Comparison of ENCODE assay signal across 25 cellular contexts in the genomic region with DNA sequence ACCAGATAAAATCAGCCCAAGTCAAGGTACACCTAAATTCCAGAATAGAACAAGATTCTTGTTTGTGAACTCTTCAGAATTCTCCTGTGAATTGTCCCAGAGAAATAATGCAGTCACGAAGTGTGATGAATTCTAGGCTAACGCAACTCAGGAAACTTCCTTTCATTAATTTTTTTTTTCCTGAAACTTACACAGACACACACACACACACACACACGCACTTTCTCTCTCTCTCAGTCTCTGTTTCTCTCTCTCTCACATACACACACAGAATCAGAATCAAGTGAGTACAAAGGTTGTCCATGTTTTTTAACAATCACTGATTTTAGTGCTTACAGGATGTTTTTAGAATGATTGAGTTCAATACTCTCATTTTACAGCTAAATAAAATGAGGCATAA.
DNase-seq lines count a peak whose midpoint lies in the region; TF ChIP-seq lines count a peak whose summit lies in the region.
"Had no signal": no experiment of that assay in that cellular context is flagged by ENCODE, and none has a peak within 500 bp of the region (broad histone marks: within the 10 kb centered on the region; RNA-seq: fewer than 3 reads in every experiment).

No MANE protein-coding gene starts in this region.

- no peaks in the 10 kb centered on the region for H4K20me1 ChIP-seq in Loucy (ENCODE audit: insufficient read depth, low read length, poor library complexity, severe bottlenecking)
- H4K20me1 ChIP-seq in osteoblast (ENCODE audit: insufficient read depth, low read length), result no peaks in the 10 kb centered on the region
- H4K20me1 ChIP-seq: BLaER1 treated with 17β-estradiol and CSF1 and Interleukin-3, amounts not matched to agents 10 nM and 100 nM had no signal

- peak; percentile 35 for DNase-seq in fibroblast of the aortic adventitia (ENCODE audit: low read depth)
- DNase-seq in osteoblast (ENCODE audit: insufficient read length, low spot score, missing footprints), result no peak
- no peak for DNase-seq in SW480 (ENCODE audit: low spot score)
- no peak for DNase-seq in LoVo (ENCODE audit: low spot score)
- DNase-seq in testis, result no peak
- DNase-seq: CD4-positive, alpha-beta T cell; COR-L47; DMS53; H9; KG1; NCI-H1048; NCI-H1417; NCI-H1694; NCI-H2029 treated with DMSO at 0.1 percent for 48 hours; NCI-H446 treated with DMSO at 0.1 percent for 48 hours; NCI-H526; NCI-H82; NK-92 treated with Interleukin-12 subunit alpha and Interleukin-12 subunit beta, amount 100 ng/mL, for 24 hours; Right ventricle myocardium superior; RPMI8226 had no signal

- peaks cover 6% of the 10 kb centered on the region for H3F3A ChIP-seq in Loucy (ENCODE audit: low read depth)

- WGBS in testis, 2 donors, result 75 to 77% methylated on average over 3 of the region's 3 CpGs

- TF ChIP-seq CTCF in Loucy (conservative IDR thresholded peaks at IDR 0.05; ENCODE audit: low read length) (no peak), fibroblast of the aortic adventitia (IDR thresholded peaks at IDR 0.05; ENCODE audit: insufficient read depth, low read length) (no peak), osteoblast (IDR thresholded peaks at IDR 0.05; ENCODE audit: extremely low read depth, low read depth, low read length) (no peak), testis (IDR thresholded peaks at IDR 0.05) (no peak)

- H3K27ac ChIP-seq in ACC112 (ENCODE audit: low read depth, low read length) (no peak overlapping the region), osteoblast (ENCODE audit: low read depth, low read length) (no peak overlapping the region), testis (no peak overlapping the region)
- H3K27ac ChIP-seq: BLaER1 treated with 17β-estradiol and CSF1 and Interleukin-3, amounts not matched to agents 10 nM and 100 nM; SJSA1 had no signal

- H3K4me2 ChIP-seq in Loucy (ENCODE audit: low read depth, low read length, poor library complexity, severe bottlenecking), result no peak overlapping the region
- no peak overlapping the region for H3K4me2 ChIP-seq in osteoblast (ENCODE audit: insufficient read depth, low read length)
- H3K4me2 ChIP-seq: GM23338 had no signal

- H3K27me3 ChIP-seq in ACC112 (ENCODE audit: insufficient read depth, low read length) (no peaks in the 10 kb centered on the region), Loucy (ENCODE audit: insufficient read depth, low read length, poor library complexity, severe bottlenecking) (no peaks in the 10 kb centered on the region), osteoblast (ENCODE audit: insufficient read depth, low read length) (no peaks in the 10 kb centered on the region), testis (no peaks in the 10 kb centered on the region)
- H3K27me3 ChIP-seq: BLaER1 treated with 17β-estradiol and CSF1 and Interleukin-3, amounts not matched to agents 10 nM and 100 nM; SJSA1 had no signal

- intact Hi-C loops in testis (cut with DNase I; ENCODE audit: low total_unique reads), result no loop called here

- H3K9me3 ChIP-seq in Loucy (ENCODE audit: insufficient read depth, low read depth, low read length), result no peaks in the 10 kb centered on the region
- no peaks in the 10 kb centered on the region for H3K9me3 ChIP-seq in osteoblast (ENCODE audit: low read depth, low read length)
- H3K9me3 ChIP-seq in testis, result no peaks in the 10 kb centered on the region
- H3K9me3 ChIP-seq: BLaER1 treated with 17β-estradiol and CSF1 and Interleukin-3, amounts not matched to agents 10 nM and 100 nM; SJSA1 had no signal

- H3K4me3 ChIP-seq in ACC112 (ENCODE audit: low read depth, low read length) (no peak overlapping the region), Loucy (ENCODE audit: low read length, poor library complexity, severe bottlenecking) (no peak overlapping the region), fibroblast of the aortic adventitia (ENCODE audit: low read depth, low read length) (no peak overlapping the region), osteoblast (ENCODE audit: insufficient read depth, low read length) (no peak overlapping the region), testis (no peak overlapping the region)
- H3K4me3 ChIP-seq: BLaER1 treated with 17β-estradiol and CSF1 and Interleukin-3, amounts not matched to agents 10 nM and 100 nM; GM23338; SJSA1 had no signal

- H3K79me2 ChIP-seq in ACC112 (ENCODE audit: control insufficient read depth, insufficient read depth, low read length, unreplicated experiment) (no peaks in the 10 kb centered on the region), Loucy (ENCODE audit: insufficient read depth, low read length) (no peaks in the 10 kb centered on the region), osteoblast (ENCODE audit: insufficient read depth, low read length) (no peaks in the 10 kb centered on the region)

- TF ChIP-seq POLR2A in testis (IDR thresholded peaks at IDR 0.05), result no peak

- H2AFZ ChIP-seq in ACC112 (ENCODE audit: low read length, unreplicated experiment) (peak overlapping the region; percentile 25), Loucy (ENCODE audit: low read length) (peak overlapping the region; percentile 54), osteoblast (ENCODE audit: low read length) (peak overlapping the region; percentile 40)
- H2AFZ ChIP-seq: GM23338 had no signal

- H3K4me1 ChIP-seq in ACC112 (ENCODE audit: control insufficient read depth, insufficient read depth, low read length, unreplicated experiment), result peaks cover 29% of the 10 kb centered on the region
- H3K4me1 ChIP-seq in Loucy (ENCODE audit: insufficient read depth, low read length, poor library complexity, severe bottlenecking), result peaks cover 63% of the 10 kb centered on the region
- H3K4me1 ChIP-seq in osteoblast (ENCODE audit: insufficient read depth, low read length), result peaks cover 19% of the 10 kb centered on the region
- H3K4me1 ChIP-seq in testis, result no peaks in the 10 kb centered on the region

- H3K36me3 ChIP-seq in ACC112 (ENCODE audit: insufficient read depth, low read length), result no peaks in the 10 kb centered on the region
- no peaks in the 10 kb centered on the region for H3K36me3 ChIP-seq in Loucy (ENCODE audit: insufficient read depth, low read length)
- H3K36me3 ChIP-seq in osteoblast (ENCODE audit: insufficient read depth, low read length), result no peaks in the 10 kb centered on the region
- H3K36me3 ChIP-seq in testis (ENCODE audit: low read depth, missing control alignments), result no peaks in the 10 kb centered on the region
- H3K36me3 ChIP-seq: BLaER1 treated with 17β-estradiol and CSF1 and Interleukin-3, amounts not matched to agents 10 nM and 100 nM; SJSA1 had no signal

- H3K9me2 ChIP-seq in Loucy (replicated peaks; ENCODE audit: low read depth, low read length), result no peaks in the 10 kb centered on the region

- peak overlapping the region; percentile 24 for H3K9ac ChIP-seq in Loucy (ENCODE audit: low read depth, low read length, poor library complexity, severe bottlenecking)
- H3K9ac ChIP-seq: BLaER1 treated with 17β-estradiol and CSF1 and Interleukin-3, amounts not matched to agents 10 nM and 100 nM had no signal
